In genomic region chr2:22946553-22946952, GRCh38 we compare ENCODE assay signal across 37 cellular contexts.
"Had no signal": no experiment of that assay in that cellular context is flagged by ENCODE, and none has a peak within 500 bp of the region (broad histone marks: within the 10 kb centered on the region; RNA-seq: fewer than 3 reads in every experiment).

No MANE protein-coding gene starts in this region.

- H3K9me3 Mint-ChIP-seq: activated CD4-positive, alpha-beta memory T cell treated with anti-CD3 and anti-CD28 coated beads, Interleukin-2, amount 10 ng/mL, durations not matched to agents 7 days and 5 days; activated naive CD4-positive, alpha-beta T cell treated with anti-CD3 and anti-CD28 coated beads, Interleukin-2, amount 10 ng/mL, durations not matched to agents 7 days and 5 days; activated naive CD8-positive, alpha-beta T cell treated with anti-CD3 and anti-CD28 coated beads, Interleukin-2, amount 50 U/mL, for 24 hours; brain; T-helper 1 cell treated with Interleukin-12 subunit alpha and Interleukin-12 subunit beta and Interleukin-4 antibody, amounts not matched to agents 30 μg/mL and 1 μg/mL, for 36 hours; T-helper 2 cell treated with Interferon-gamma antibody and Interleukin-4, amounts not matched to agents 5 μg/mL and 100 μg/mL, for 36 hours had no signal

- FAIRE-seq: bronchial epithelial cell, RCC 7860, TTC549 had no signal

- H3K27ac Mint-ChIP-seq: activated CD4-positive, alpha-beta memory T cell treated with anti-CD3 and anti-CD28 coated beads, Interleukin-2, amount 10 ng/mL, durations not matched to agents 7 days and 5 days; activated CD4-positive, alpha-beta T cell treated with anti-CD3 and anti-CD28 coated beads for 36 hours; activated CD8-positive, alpha-beta memory T cell treated with anti-CD3 and anti-CD28 coated beads, Interleukin-2, amount 10 ng/mL, durations not matched to agents 7 days and 5 days; activated naive CD4-positive, alpha-beta T cell treated with anti-CD3 and anti-CD28 coated beads, Interleukin-2, amount 10 ng/mL, durations not matched to agents 7 days and 5 days; activated naive CD8-positive, alpha-beta T cell; activated naive CD8-positive, alpha-beta T cell treated with anti-CD3 and anti-CD28 coated beads, Interleukin-2, amount 50 U/mL, for 24 hours; brain; T-helper 1 cell treated with Interleukin-12 subunit alpha and Interleukin-12 subunit beta and Interleukin-4 antibody, amounts not matched to agents 30 μg/mL and 1 μg/mL, for 36 hours; T-helper 2 cell treated with Interferon-gamma antibody and Interleukin-4, amounts not matched to agents 5 μg/mL and 100 μg/mL, for 36 hours had no signal

- H3K27me3 Mint-ChIP-seq: activated CD4-positive, alpha-beta memory T cell treated with anti-CD3 and anti-CD28 coated beads, Interleukin-2, amount 10 ng/mL, durations not matched to agents 7 days and 5 days; activated CD4-positive, alpha-beta T cell treated with anti-CD3 and anti-CD28 coated beads for 36 hours; activated CD8-positive, alpha-beta memory T cell treated with anti-CD3 and anti-CD28 coated beads, Interleukin-2, amount 10 ng/mL, durations not matched to agents 7 days and 5 days; activated naive CD4-positive, alpha-beta T cell treated with anti-CD3 and anti-CD28 coated beads, Interleukin-2, amount 10 ng/mL, durations not matched to agents 7 days and 5 days; activated naive CD8-positive, alpha-beta T cell; activated naive CD8-positive, alpha-beta T cell treated with anti-CD3 and anti-CD28 coated beads, Interleukin-2, amount 50 U/mL, for 24 hours; brain had no signal

- H3K36me3 Mint-ChIP-seq: activated CD8-positive, alpha-beta memory T cell treated with anti-CD3 and anti-CD28 coated beads, Interleukin-2, amount 10 ng/mL, durations not matched to agents 7 days and 5 days; activated naive CD4-positive, alpha-beta T cell treated with anti-CD3 and anti-CD28 coated beads, Interleukin-2, amount 10 ng/mL, durations not matched to agents 7 days and 5 days; activated naive CD8-positive, alpha-beta T cell; brain had no signal

- H3K4me3 Mint-ChIP-seq: activated CD4-positive, alpha-beta memory T cell treated with anti-CD3 and anti-CD28 coated beads, Interleukin-2, amount 10 ng/mL, durations not matched to agents 7 days and 5 days; activated CD4-positive, alpha-beta T cell treated with anti-CD3 and anti-CD28 coated beads for 36 hours; activated CD8-positive, alpha-beta memory T cell treated with anti-CD3 and anti-CD28 coated beads, Interleukin-2, amount 10 ng/mL, durations not matched to agents 7 days and 5 days; activated naive CD4-positive, alpha-beta T cell treated with anti-CD3 and anti-CD28 coated beads, Interleukin-2, amount 10 ng/mL, durations not matched to agents 7 days and 5 days; activated naive CD8-positive, alpha-beta T cell; activated naive CD8-positive, alpha-beta T cell treated with anti-CD3 and anti-CD28 coated beads, Interleukin-2, amount 50 U/mL, for 24 hours; brain; T-helper 1 cell treated with Interleukin-12 subunit alpha and Interleukin-12 subunit beta and Interleukin-4 antibody, amounts not matched to agents 30 μg/mL and 1 μg/mL, for 36 hours; T-helper 2 cell treated with Interferon-gamma antibody and Interleukin-4, amounts not matched to agents 5 μg/mL and 100 μg/mL, for 36 hours had no signal

- DNase-seq: activated CD4-positive, alpha-beta memory T cell treated with anti-CD3 and anti-CD28 coated beads, Interleukin-2, amount 10 ng/mL, durations not matched to agents 7 days and 5 days; activated CD4-positive, alpha-beta T cell treated with anti-CD3 and anti-CD28 coated beads for 36 hours; activated CD4-positive, alpha-beta T cell treated with anti-CD3 and anti-CD28 coated beads, Interleukin-2, amount 50 U/mL, for 1 hour; activated CD8-positive, alpha-beta memory T cell treated with anti-CD3 and anti-CD28 coated beads for 24 hours; activated CD8-positive, alpha-beta memory T cell treated with anti-CD3 and anti-CD28 coated beads, Interleukin-2, amount 10 ng/mL, durations not matched to agents 7 days and 5 days; activated CD8-positive, alpha-beta memory T cell treated with anti-CD3 and anti-CD28 coated beads, Interleukin-2, amount 50 U/mL, for 48 hours; activated effector memory CD4-positive, alpha-beta T cell treated with Interleukin-2 at 50 U/mL for 16 hours; activated naive CD4-positive, alpha-beta T cell treated with anti-CD3 and anti-CD28 coated beads, Interleukin-2, amount 10 ng/mL, durations not matched to agents 7 days and 5 days; activated naive CD8-positive, alpha-beta T cell treated with anti-CD3 and anti-CD28 coated beads, Interleukin-2, amount 50 U/mL, for 24 hours; activated T-cell treated with anti-CD3 and anti-CD28 coated beads, Interleukin-2, amount 50 U/mL, for 48 hours; anterior cingulate cortex; caudate nucleus; Kasumi-1; KG1; MG63; NCI-H1048; NCI-H1105 treated with DMSO at 0.1 percent for 48 hours; NCI-H1436; NCI-H1694; NCI-H1930; NCI-H2081 treated with DMSO at 0.1 percent for 48 hours; NCI-H345; NCI-H524 treated with DMSO at 0.1 percent for 48 hours; NK-92 treated with Interleukin-12 subunit alpha and Interleukin-12 subunit beta, amount 100 ng/mL, for 24 hours; PC-9; SJCRH30 had no signal

- H2AFZ ChIP-seq: PC-9 had no signal

- H3K4me1 Mint-ChIP-seq: activated CD4-positive, alpha-beta memory T cell treated with anti-CD3 and anti-CD28 coated beads, Interleukin-2, amount 10 ng/mL, durations not matched to agents 7 days and 5 days; activated CD4-positive, alpha-beta T cell treated with anti-CD3 and anti-CD28 coated beads for 36 hours; activated CD8-positive, alpha-beta memory T cell treated with anti-CD3 and anti-CD28 coated beads, Interleukin-2, amount 10 ng/mL, durations not matched to agents 7 days and 5 days; activated naive CD4-positive, alpha-beta T cell treated with anti-CD3 and anti-CD28 coated beads, Interleukin-2, amount 10 ng/mL, durations not matched to agents 7 days and 5 days; activated naive CD8-positive, alpha-beta T cell treated with anti-CD3 and anti-CD28 coated beads, Interleukin-2, amount 50 U/mL, for 24 hours; brain had no signal

- H3K4me3 ChIP-seq: MG63, PC-9, SJCRH30, SK-N-MC had no signal

- H3K36me3 ChIP-seq: MG63, SJCRH30 had no signal

- ATAC-seq: activated CD4-positive, alpha-beta T cell treated with anti-CD3 and anti-CD28 coated beads for 36 hours; activated CD4-positive, CD25-positive, alpha-beta regulatory T cell treated with anti-CD3 and anti-CD28 coated beads, Interleukin-2, amount 50 U/mL, for 24 hours; activated CD8-positive, alpha-beta memory T cell treated with anti-CD3 and anti-CD28 coated beads, Interleukin-2, amount 10 ng/mL, durations not matched to agents 7 days and 5 days; activated naive CD8-positive, alpha-beta T cell treated with anti-CD3 and anti-CD28 coated beads, Interleukin-2, amount 50 U/mL, for 24 hours; Right ventricle myocardium inferior had no signal

- H3K4me1 ChIP-seq: SJCRH30 had no signal

- H3K9me3 ChIP-seq: MG63, SJCRH30 had no signal

- H3K27me3 ChIP-seq: MG63, SJCRH30 had no signal

- H3K4me2 ChIP-seq: PC-9 had no signal

- H3K27ac ChIP-seq: PC-9, RWPE1, SJCRH30, SK-N-MC had no signal
